Comparison of ENCODE assay signal across 8 cellular contexts in the genomic region with DNA sequence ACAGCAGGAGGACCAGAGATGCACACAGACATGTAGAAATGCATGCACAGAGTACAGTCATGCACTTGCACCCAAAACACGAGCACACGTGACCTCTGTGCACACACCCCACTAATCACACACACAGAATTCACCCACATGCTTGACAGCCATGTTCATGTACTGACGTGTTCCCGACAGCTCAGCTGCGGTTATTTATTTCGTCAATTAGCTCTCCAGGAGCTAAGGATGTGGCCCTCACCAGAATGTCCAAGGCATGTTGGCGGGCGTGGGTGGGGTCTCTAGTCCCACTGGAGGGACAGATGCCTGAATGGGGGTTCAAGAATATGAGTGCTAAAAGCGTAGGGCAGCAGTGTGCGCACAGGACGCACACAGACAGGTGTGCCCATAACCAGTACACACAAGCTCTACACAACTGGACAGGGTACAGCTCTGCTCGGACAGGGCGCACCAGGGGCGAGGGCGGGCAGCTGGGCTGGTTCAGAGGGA. TPM values are rescaled to one million over a fixed set of nuclear protein-coding genes. Genes with fewer than 3 reads are reported as not detected.
DNase-seq lines count a peak whose midpoint lies in the region; ATAC-seq and TF ChIP-seq lines count a peak whose summit lies in the region.

No MANE protein-coding gene starts in this region.

- peak in 2 of 5 donors; percentile 41 to 67 for DNase-seq in CD8-positive, alpha-beta memory T cell
- no peak for DNase-seq in GM23338 (ENCODE audit: low spot score)
- peak; percentile 90 for DNase-seq in RKO (ENCODE audit: low spot score)
- no peak for DNase-seq in NOMO-1 treated with DMSO at 0.1 percent for 48 hours (lab: John Stamatoyannopoulos, UW; ENCODE audit: unreplicated experiment)
- DNase-seq in hypothalamus (lab: John Stamatoyannopoulos, UW), result no peak
- no peak for DNase-seq in C1 segment of cervical spinal cord (lab: John Stamatoyannopoulos, UW)

- H3K4me3 ChIP-seq in CD8-positive, alpha-beta memory T cell (ENCODE audit: low read length), result peak overlapping the region; percentile 93
- H3K4me3 ChIP-seq in GM23338 (peak overlapping the region; percentile 98), duodenal mucosa (ENCODE audit: low read depth in 1 of 2, low read length in 2 of 2) (peak overlapping the region; percentile 95 to 99)

- no peaks in the 10 kb centered on the region for H3K9me3 ChIP-seq in CD8-positive, alpha-beta memory T cell (ENCODE audit: low read length)
- H3K9me3 ChIP-seq in duodenal mucosa (ENCODE audit: control insufficient read depth in 1 of 2, low read length in 2 of 2), result no peaks in the 10 kb centered on the region

- no peaks in the 10 kb centered on the region for H3K27me3 Mint-ChIP-seq in CD8-positive, alpha-beta memory T cell
- H3K27me3 Mint-ChIP-seq in GM23338 (ENCODE audit: insufficient read depth, low read depth, poor library complexity) (peaks cover 21% of the 10 kb centered on the region), nephron (ENCODE audit: low read depth) (peaks cover 5% of the 10 kb centered on the region)

- POLR2A ChIA-PET in CD8-positive, alpha-beta memory T cell (lab: Charles Lee), result interaction anchor here (0.5 to 3.4 kb wide), 13 partner anchors 12 to 241 kb away, joined by 3 to 18 read pairs (median 4); a partner anchor contains a TSS

- peaks cover 29% of the 10 kb centered on the region for H3K79me2 ChIP-seq in GM23338 (replicated peaks; ENCODE audit: insufficient read depth)

- peak; percentile 6; the same call in 2 of the 3 replicates for ATAC-seq in GM23338

- H3K27me3 ChIP-seq in CD8-positive, alpha-beta memory T cell (ENCODE audit: insufficient read depth, low read length, poor library complexity, severe bottlenecking), result no peaks in the 10 kb centered on the region
- H3K27me3 ChIP-seq in GM23338 (ENCODE audit: insufficient read depth) (peaks cover 15% of the 10 kb centered on the region), duodenal mucosa (ENCODE audit: control insufficient read depth in 1 of 2, insufficient read depth in 2 of 2, low read length in 2 of 2) (no peaks in the 10 kb centered on the region)

- peaks cover 54% of the 10 kb centered on the region for H3K4me1 ChIP-seq in CD8-positive, alpha-beta memory T cell (ENCODE audit: insufficient read depth, low read length)
- H3K4me1 ChIP-seq in GM23338 (ENCODE audit: insufficient read depth), result peaks cover 18% of the 10 kb centered on the region
- H3K4me1 ChIP-seq in duodenal mucosa (ENCODE audit: control insufficient read depth in 1 of 2, insufficient read depth in 2 of 2, low read length in 2 of 2), result peaks cover 28 to 43% of the 10 kb centered on the region in 2 donors

- H3K9ac ChIP-seq in duodenal mucosa (ENCODE audit: low read depth in 1 of 2, low read length in 2 of 2), result peak overlapping the region in 1 of 2 donors; percentile 66

- TF ChIP-seq CTCF in GM23338 (conservative IDR thresholded peaks at IDR 0.05; ENCODE audit: low read depth in 2 of 2), result no peak
- no peak for TF ChIP-seq CTCF in nephron (IDR thresholded peaks at IDR 0.05; ENCODE audit: unreplicated experiment in 3 of 3)

- no peaks in the 10 kb centered on the region for H3K9me2 ChIP-seq in GM23338 (ENCODE audit: insufficient read depth)

- H3K27ac ChIP-seq in CD8-positive, alpha-beta memory T cell (ENCODE audit: low read depth, low read length), result peak overlapping the region; percentile 90
- no peak overlapping the region for H3K27ac ChIP-seq in GM23338 (ENCODE audit: low read depth)
- H3K27ac ChIP-seq in duodenal mucosa (ENCODE audit: low read depth, low read length), result peak overlapping the region; percentile 39

- peaks cover 13% of the 10 kb centered on the region for H4K20me1 ChIP-seq in GM23338 (replicated peaks; ENCODE audit: insufficient read depth)

- CTCF ChIA-PET in CD8-positive, alpha-beta memory T cell (lab: Charles Lee), result interaction anchor here (0.8 to 2.5 kb wide), 30 partner anchors 8 to 460 kb away, joined by 3 to 57 read pairs (median 4); a partner anchor contains a TSS

- H3K9me3 Mint-ChIP-seq in CD8-positive, alpha-beta memory T cell, result no peaks in the 10 kb centered on the region
- H3K9me3 Mint-ChIP-seq in GM23338, result no peaks in the 10 kb centered on the region; the same call in 2 of the 3 replicates
- H3K9me3 Mint-ChIP-seq in nephron, result no peaks in the 10 kb centered on the region

- H3K4me1 Mint-ChIP-seq in CD8-positive, alpha-beta memory T cell, result peaks cover 59 to 70% (median 70%) of the 10 kb centered on the region in 3 donors
- H3K4me1 Mint-ChIP-seq in GM23338, result peaks cover 30% of the 10 kb centered on the region
- H3K4me1 Mint-ChIP-seq in nephron, result peaks cover 35% of the 10 kb centered on the region

- peaks cover 20% of the 10 kb centered on the region for H3F3A ChIP-seq in GM23338 (replicated peaks; ENCODE audit: low read depth)

- H2AFZ ChIP-seq in GM23338, result no peak overlapping the region

- peaks cover 17% of the 10 kb centered on the region for H3K36me3 ChIP-seq in CD8-positive, alpha-beta memory T cell (ENCODE audit: insufficient read depth, low read length)
- H3K36me3 ChIP-seq in GM23338 (ENCODE audit: insufficient read depth), result peaks cover 11% of the 10 kb centered on the region
- peaks cover 10 to 23% of the 10 kb centered on the region in 2 donors for H3K36me3 ChIP-seq in duodenal mucosa (ENCODE audit: control insufficient read depth in 1 of 2, insufficient read depth in 2 of 2, low read length in 2 of 2)

- peak overlapping the region; percentile 89 to 95 (median 92) for H3K4me3 Mint-ChIP-seq in CD8-positive, alpha-beta memory T cell
- H3K4me3 Mint-ChIP-seq in GM23338, result peak overlapping the region; percentile 96
- peak overlapping the region; percentile 95 to 99 (median 96) for H3K4me3 Mint-ChIP-seq in nephron

- H3K4me2 ChIP-seq in GM23338, result peak overlapping the region; percentile 93

- H3K36me3 Mint-ChIP-seq in CD8-positive, alpha-beta memory T cell, result peaks cover 11 to 47% (median 16%) of the 10 kb centered on the region in 3 donors
- peaks cover 27% of the 10 kb centered on the region for H3K36me3 Mint-ChIP-seq in GM23338 (ENCODE audit: low read depth)
- H3K36me3 Mint-ChIP-seq in nephron (ENCODE audit: low read depth), result peaks cover 20% of the 10 kb centered on the region

- peak overlapping the region; percentile 93 to 99 (median 96) for H3K27ac Mint-ChIP-seq in CD8-positive, alpha-beta memory T cell
- H3K27ac Mint-ChIP-seq in GM23338 (no peak overlapping the region), nephron (peak overlapping the region; percentile 89 to 97 (median 95))

TF ChIP-seq in GM23338, 12 proteins besides CTCF, POLR2A, EP300 and RAD21 (continues in another document):
- TF ChIP-seq JUNB (IDR thresholded peaks at IDR 0.05; ENCODE audit: unreplicated experiment) (no peak), NANOG (IDR thresholded peaks at IDR 0.05; ENCODE audit: borderline replicate concordance) (no peak), ZNF331 (CRISPR knock-in tag; IDR thresholded peaks at IDR 0.05; ENCODE audit: low read depth) (no peak)
- TF ChIP-seq, protein P1, sequence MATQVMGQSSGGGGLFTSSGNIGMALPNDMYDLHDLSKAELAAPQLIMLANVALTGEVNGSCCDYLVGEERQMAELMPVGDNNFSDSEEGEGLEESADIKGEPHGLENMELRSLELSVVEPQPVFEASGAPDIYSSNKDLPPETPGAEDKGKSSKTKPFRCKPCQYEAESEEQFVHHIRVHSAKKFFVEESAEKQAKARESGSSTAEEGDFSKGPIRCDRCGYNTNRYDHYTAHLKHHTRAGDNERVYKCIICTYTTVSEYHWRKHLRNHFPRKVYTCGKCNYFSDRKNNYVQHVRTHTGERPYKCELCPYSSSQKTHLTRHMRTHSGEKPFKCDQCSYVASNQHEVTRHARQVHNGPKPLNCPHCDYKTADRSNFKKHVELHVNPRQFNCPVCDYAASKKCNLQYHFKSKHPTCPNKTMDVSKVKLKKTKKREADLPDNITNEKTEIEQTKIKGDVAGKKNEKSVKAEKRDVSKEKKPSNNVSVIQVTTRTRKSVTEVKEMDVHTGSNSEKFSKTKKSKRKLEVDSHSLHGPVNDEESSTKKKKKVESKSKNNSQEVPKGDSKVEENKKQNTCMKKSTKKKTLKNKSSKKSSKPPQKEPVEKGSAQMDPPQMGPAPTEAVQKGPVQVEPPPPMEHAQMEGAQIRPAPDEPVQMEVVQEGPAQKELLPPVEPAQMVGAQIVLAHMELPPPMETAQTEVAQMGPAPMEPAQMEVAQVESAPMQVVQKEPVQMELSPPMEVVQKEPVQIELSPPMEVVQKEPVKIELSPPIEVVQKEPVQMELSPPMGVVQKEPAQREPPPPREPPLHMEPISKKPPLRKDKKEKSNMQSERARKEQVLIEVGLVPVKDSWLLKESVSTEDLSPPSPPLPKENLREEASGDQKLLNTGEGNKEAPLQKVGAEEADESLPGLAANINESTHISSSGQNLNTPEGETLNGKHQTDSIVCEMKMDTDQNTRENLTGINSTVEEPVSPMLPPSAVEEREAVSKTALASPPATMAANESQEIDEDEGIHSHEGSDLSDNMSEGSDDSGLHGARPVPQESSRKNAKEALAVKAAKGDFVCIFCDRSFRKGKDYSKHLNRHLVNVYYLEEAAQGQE (IDR thresholded peaks at IDR 0.05; ENCODE audit: unreplicated experiment), result no peak

RNA-seq across cellular contexts. Expression of a gene that starts 0.6 kb away (rescaled TPM):
- total RNA-seq in CD8-positive, alpha-beta memory T cell, result 10 to 100 TPM; 76.2 to 78.3 TPM
- polyA plus RNA-seq in CD8-positive, alpha-beta memory T cell, result 97.1 TPM
- total RNA-seq in GM23338 (2014; rRNA removed; shearing (Covaris generic)), result 73.5 and 79.9 TPM in 2 replicates
- polyA plus RNA-seq in GM23338 (2016; fragmentation: Nextera tagmentation; extraction: Ambion mirVana), result 53.8 and 56.2 TPM in 2 replicates

RNA-seq across cellular contexts. Expression of a gene that starts 0.9 kb away (rescaled TPM):
- total RNA-seq in CD8-positive, alpha-beta memory T cell, result 10 to 100 TPM; 19.3 to 24.5 TPM
- 15.6 TPM for polyA plus RNA-seq in CD8-positive, alpha-beta memory T cell
- 2.8 and 7.3 TPM in 2 replicates for total RNA-seq in GM23338 (2014; rRNA removed; shearing (Covaris generic))
- 2.1 and 3.2 TPM in 2 replicates for polyA plus RNA-seq in GM23338 (2016; fragmentation: Nextera tagmentation; extraction: Ambion mirVana)

RNA-seq across cellular contexts. Expression of a gene that starts 10.6 kb away (rescaled TPM):
- 10 to 100 TPM; 11.5 to 12.1 TPM for total RNA-seq in CD8-positive, alpha-beta memory T cell
- 1.0 TPM for polyA plus RNA-seq in CD8-positive, alpha-beta memory T cell
- 21.4 and 28.8 TPM in 2 replicates for total RNA-seq in GM23338 (2014; rRNA removed; shearing (Covaris generic))
- polyA plus RNA-seq in GM23338 (2016; fragmentation: Nextera tagmentation; extraction: Ambion mirVana), result 6.0 and 6.1 TPM in 2 replicates

RNA-seq across cellular contexts. Expression of a gene that starts 24.1 kb away (rescaled TPM):
- total RNA-seq in CD8-positive, alpha-beta memory T cell, result 10 to 100 TPM; 35.7 to 36.2 TPM
- 34.5 TPM for polyA plus RNA-seq in CD8-positive, alpha-beta memory T cell
- 46.5 and 56.8 TPM in 2 replicates for total RNA-seq in GM23338 (2014; rRNA removed; shearing (Covaris generic))
- polyA plus RNA-seq in GM23338 (2016; fragmentation: Nextera tagmentation; extraction: Ambion mirVana), result 82.5 and 89.3 TPM in 2 replicates

RNA-seq across cellular contexts. Expression of a gene that starts 55.6 kb away (rescaled TPM):
- total RNA-seq in CD8-positive, alpha-beta memory T cell, result 1 to 10 TPM; 2.4 to 2.7 TPM
- polyA plus RNA-seq in CD8-positive, alpha-beta memory T cell, result 0.40 TPM
- 0.73 and 0.85 TPM in 2 replicates for total RNA-seq in GM23338 (2014; rRNA removed; shearing (Covaris generic))
- 0.68 and 0.82 TPM in 2 replicates for polyA plus RNA-seq in GM23338 (2016; fragmentation: Nextera tagmentation; extraction: Ambion mirVana)
